Comparison of ENCODE assay signal across 16 cellular contexts in genomic region chr2:187956906-187957534, GRCh38.
A peak's percentile ranks its signal among the peaks of the same experiment; 100 is the strongest.
DNase-seq lines count a peak whose midpoint lies in the region; ATAC-seq and TF ChIP-seq lines count a peak whose summit lies in the region.
"Had no signal": no experiment of that assay in that cellular context is flagged by ENCODE, and none has a peak within 500 bp of the region (broad histone marks: within the 10 kb centered on the region; RNA-seq: fewer than 3 reads in every experiment).

No MANE protein-coding gene starts in this region.

- TF ChIP-seq CTCF in left lung (IDR thresholded peaks at IDR 0.05) (no peak), upper lobe of right lung (IDR thresholded peaks at IDR 0.05) (no peak)

- H3K36me3 ChIP-seq in left lung (no peaks in the 10 kb centered on the region), upper lobe of right lung (no peaks in the 10 kb centered on the region)
- H3K36me3 ChIP-seq: BLaER1, Peyer's patch had no signal

- H3K9me3 ChIP-seq in left lung (peaks cover 0 to 7% of the 10 kb centered on the region in 2 donors), upper lobe of right lung (no peaks in the 10 kb centered on the region)
- H3K9me3 ChIP-seq: Peyer's patch had no signal

- DNase-seq in HK-2 (ENCODE audit: unreplicated experiment) (peak; percentile 10), dedifferentiated amniotic fluid mesenchymal stem cell (ENCODE audit: extremely low spot score) (peak; percentile 15), left lung (no peak), upper lobe of right lung (no peak), anterior cingulate cortex (lab: John Stamatoyannopoulos, UW) (no peak)
- no peak for DNase-seq in activated effector memory CD4-positive, alpha-beta T cell treated with anti-CD3 and anti-CD28 coated beads, Interleukin-2, amount 50 U/mL, for 16 hours
- DNase-seq: CD8-positive, alpha-beta memory T cell; HFFc6; Karpas-422; MM.1S; NCI-H1105 treated with DMSO at 0.1 percent for 48 hours; NCI-H187; Peyer's patch; SHP77 treated with DMSO at 0.1 percent for 48 hours had no signal

- peak; percentile 46 for ATAC-seq in left lung
- ATAC-seq in upper lobe of right lung = peak; percentile 41
- no peak for ATAC-seq in HG03039 (IDR thresholded peaks at IDR 0.05; ENCODE audit: unreplicated experiment)

- H3K27me3 ChIP-seq in left lung = no peaks in the 10 kb centered on the region
- H3K27me3 ChIP-seq in upper lobe of right lung = no peaks in the 10 kb centered on the region
- H3K27me3 ChIP-seq: BLaER1, Peyer's patch had no signal

- H3K4me3 ChIP-seq in left lung (no peak overlapping the region), upper lobe of right lung (no peak overlapping the region)
- H3K4me3 ChIP-seq: BLaER1, Peyer's patch had no signal

- intact Hi-C loops in left lung (cut with DNase I) (no loop called here), upper lobe of right lung (cut with DNase I) (no loop called here)

- no peak overlapping the region for H3K27ac ChIP-seq in left lung
- H3K27ac ChIP-seq in upper lobe of right lung = no peak overlapping the region
- H3K27ac ChIP-seq: BLaER1, Peyer's patch had no signal

- no peaks in the 10 kb centered on the region for H3K4me1 ChIP-seq in left lung
- H3K4me1 ChIP-seq in upper lobe of right lung = no peaks in the 10 kb centered on the region
- H3K4me1 ChIP-seq: Peyer's patch had no signal

Comparison
In these comparisons a context has a peak if more than half of its experiments do, and no peak if none do; other contexts are left out.
1. DNase-seq: peak in HK-2 (single experiment) and dedifferentiated amniotic fluid mesenchymal stem cell (single experiment); none in left lung (0 of 2), upper lobe of right lung (single experiment), anterior cingulate cortex (0 of 58) and activated effector memory CD4-positive, alpha-beta T cell treated with anti-CD3 and anti-CD28 coated beads, Interleukin-2, amount 50 U/mL, for 16 hours (single experiment).